Comparison of ENCODE assay signal across 7 cellular contexts in the genomic region with DNA sequence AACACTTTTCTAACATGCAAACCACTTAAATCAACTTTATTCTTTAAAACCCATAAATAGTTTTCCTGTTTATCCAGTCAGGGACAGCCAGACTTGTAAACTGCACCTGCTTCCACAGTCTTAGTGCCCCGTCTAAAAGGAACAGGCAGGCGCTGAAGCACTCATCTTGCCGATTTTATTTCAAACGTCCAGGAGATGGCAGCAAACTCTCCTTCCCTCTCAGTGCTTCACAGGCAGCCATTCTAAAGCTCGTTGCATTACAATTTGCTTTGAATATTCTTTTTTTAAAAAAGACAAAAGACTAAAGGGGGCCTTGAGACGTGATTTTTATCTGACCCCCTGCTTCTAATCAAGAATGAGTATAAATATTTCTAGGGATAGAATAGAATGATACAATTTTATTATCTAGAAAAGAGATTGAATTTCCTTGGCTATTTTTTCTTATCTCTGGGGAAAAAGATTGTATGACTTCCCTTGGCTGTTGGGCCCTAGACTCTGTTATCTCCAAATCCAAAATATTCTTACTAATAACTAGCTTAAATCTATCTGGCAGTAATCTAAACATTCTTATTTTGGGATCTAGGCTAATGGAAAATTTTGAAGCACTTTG.
DNase-seq lines count a peak whose midpoint lies in the region; ATAC-seq and TF ChIP-seq lines count a peak whose summit lies in the region.

No MANE protein-coding gene starts in this region.

- ATAC-seq in left cardiac atrium (peak; percentile 65 to 77), sciatic nerve (peak; percentile 78)

- DNase-seq in H7 (peak; percentile 65), RWPE1 (ENCODE audit: low spot score) (peak; percentile 75), left cardiac atrium (peak; percentile 34), sciatic nerve (ENCODE audit: low spot score) (no peak)
- DNase-seq in activated naive CD4-positive, alpha-beta T cell treated with anti-CD3 and anti-CD28 coated beads, Interleukin-2, amount 50 U/mL, for 16 hours, result peak; percentile 46

- POLR2A ChIA-PET in RWPE1 (lab: Yijun Ruan, JAX; ENCODE audit: low non-redundant PET), result no interaction called here

- H3K27me3 ChIP-seq in H7 (ENCODE audit: control insufficient read depth, insufficient read depth, low read length), result no peaks in the 10 kb centered on the region

- H3K27ac ChIP-seq in RWPE1, result no peak overlapping the region

- TF ChIP-seq CTCF in GM12872 (IDR thresholded peaks at IDR 0.05; ENCODE audit: insufficient read depth, low read depth, low read length) (peak; percentile 65), LNCAP (IDR thresholded peaks at IDR 0.05) (peak; percentile 60), RWPE1 (conservative IDR thresholded peaks at IDR 0.05; ENCODE audit: low read depth) (peak; percentile 74)

- H3K36me3 ChIP-seq in H7 (replicated peaks; ENCODE audit: control insufficient read depth, insufficient read depth, low read length), result no peaks in the 10 kb centered on the region

- intact Hi-C loops in left cardiac atrium (cut with DNase I) (loop anchor here (5.0 to 10.0 kb wide), 2 partner anchors 93 to 245 kb away; partner anchors contain the start of gene MYOZ2 (in 1 of the 2)), sciatic nerve (cut with DNase I) (no loop called here)

- CTCF ChIA-PET in RWPE1 (lab: Yijun Ruan, JAX), result interaction anchor here (0.6 to 1.1 kb wide), 8 partner anchors 16 to 257 kb away, joined by 3 to 4 read pairs (median 3); partner anchors contain the start of gene USP53

- no peak overlapping the region for H3K4me3 ChIP-seq in H7 (ENCODE audit: insufficient read depth, low read depth, low read length)
